ENCODE assay signal across 9 cellular contexts in the genomic region with DNA sequence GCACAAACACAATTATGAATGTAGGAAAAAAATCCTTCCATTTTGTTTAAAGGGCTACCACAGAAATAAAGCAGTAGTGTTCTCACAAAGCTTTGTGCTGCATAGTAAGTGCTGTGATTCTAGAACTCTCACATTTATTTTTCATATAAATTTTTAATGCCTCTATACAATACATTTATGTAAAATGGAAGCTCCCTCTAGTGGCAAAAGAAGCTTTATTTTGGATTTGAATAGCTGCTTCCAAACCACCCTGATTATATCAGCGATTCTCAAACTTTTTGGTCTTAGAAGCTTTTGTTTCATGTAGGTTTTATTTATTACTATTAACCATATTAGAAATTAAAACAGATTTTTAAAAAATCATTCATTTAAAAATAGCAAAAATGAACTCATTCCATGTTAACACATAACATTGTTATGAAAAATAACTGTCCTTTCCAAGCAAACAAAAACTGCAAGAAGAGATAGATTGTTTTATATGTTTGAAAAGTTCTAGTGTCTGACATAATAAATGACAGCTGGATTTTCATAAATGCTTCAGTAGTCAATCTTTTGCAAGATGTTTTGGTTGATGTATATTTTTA. TPM values are rescaled to one million over a fixed set of nuclear protein-coding genes. Genes with fewer than 3 reads are reported as not detected.
DNase-seq lines count a peak whose midpoint lies in the region; ATAC-seq and TF ChIP-seq lines count a peak whose summit lies in the region.
"Had no signal": no experiment of that assay in that cellular context is flagged by ENCODE, and none has a peak within 500 bp of the region (broad histone marks: within the 10 kb centered on the region; RNA-seq: fewer than 3 reads in every experiment).

No MANE protein-coding gene starts in this region.

- no peak overlapping the region for H3K4me3 Mint-ChIP-seq in type B pancreatic cell
- no peak overlapping the region for H3K4me3 Mint-ChIP-seq in activated T-cell treated with anti-CD3 and anti-CD28 coated beads, Interleukin-2, amount 50 U/mL, for 72 hours
- H3K4me3 Mint-ChIP-seq: dendritic cell treated with granulocyte-macrophage colony-stimulating factor and Interleukin-4, amounts not matched to agents 40 ng/mL and 50 ng/mL, for 4 days had no signal

- H3K27ac ChIP-seq in heart right ventricle = no peak overlapping the region
- no peak overlapping the region for H3K27ac ChIP-seq in OCI-LY3 (ENCODE audit: low read length)

- intact Hi-C loops in heart right ventricle (cut with DNase I) = loop anchor here in 2 of 10 donors (10.0 kb wide), 2 partner anchors 210 to 310 kb away; no protein-coding TSS in a partner anchor
- intact Hi-C loops in Right ventricle myocardium inferior (cut with DNase I) = loop anchor here (10.0 kb wide), 1 partner anchor 320 kb away; no protein-coding TSS in a partner anchor

- H3K4me1 ChIP-seq in heart right ventricle (no peaks in the 10 kb centered on the region), OCI-LY3 (ENCODE audit: low read length) (no peaks in the 10 kb centered on the region)

- no peak for ATAC-seq in heart right ventricle
- no peak for ATAC-seq in Right ventricle myocardium inferior
- ATAC-seq in activated T-cell treated with anti-CD3 and anti-CD28 coated beads, Interleukin-2, amount 50 U/mL, for 72 hours (replicated peaks in 1 of 2) = no peak

- no peak overlapping the region for H2AFZ ChIP-seq in OCI-LY3 (ENCODE audit: low read depth, low read length)

- no peaks in the 10 kb centered on the region for H4K20me1 ChIP-seq in OCI-LY3 (ENCODE audit: insufficient read depth, low read length)

- no peak overlapping the region for H3K27ac Mint-ChIP-seq in type B pancreatic cell
- no peak overlapping the region for H3K27ac Mint-ChIP-seq in activated T-cell treated with anti-CD3 and anti-CD28 coated beads, Interleukin-2, amount 50 U/mL, for 72 hours
- H3K27ac Mint-ChIP-seq: dendritic cell treated with granulocyte-macrophage colony-stimulating factor and Interleukin-4, amounts not matched to agents 40 ng/mL and 50 ng/mL, for 4 days had no signal

- H3K9me3 ChIP-seq in heart right ventricle = no peaks in the 10 kb centered on the region
- H3K9me3 ChIP-seq in OCI-LY3 (ENCODE audit: insufficient read depth, low read length) = no peaks in the 10 kb centered on the region

- WGBS in heart right ventricle, 2 donors = 73 to 78% methylated on average over 1 of the region's 1 CpG

- H3K9me3 Mint-ChIP-seq in type B pancreatic cell = no peaks in the 10 kb centered on the region
- H3K9me3 Mint-ChIP-seq in activated T-cell treated with anti-CD3 and anti-CD28 coated beads, Interleukin-2, amount 50 U/mL, for 72 hours = no peaks in the 10 kb centered on the region
- H3K9me3 Mint-ChIP-seq: dendritic cell treated with granulocyte-macrophage colony-stimulating factor and Interleukin-4, amounts not matched to agents 40 ng/mL and 50 ng/mL, for 4 days had no signal

- no peak overlapping the region for H3K9ac ChIP-seq in OCI-LY3 (ENCODE audit: low read length)

- no peak for TF ChIP-seq POLR2A in erythroblast (IDR thresholded peaks at IDR 0.05; ENCODE audit: low read length)

- H3K4me2 ChIP-seq in OCI-LY3 (ENCODE audit: low read length) = no peak overlapping the region

- DNase-seq in heart right ventricle (no peak), Right ventricle myocardium inferior (ENCODE audit: missing footprints) (no peak), erythroblast (lab: John Stamatoyannopoulos, UW) (peak; percentile 14 to 44), type B pancreatic cell (ENCODE audit: extremely low spot score, unreplicated experiment) (no peak), SIG-M5 (lab: John Stamatoyannopoulos, UW) (no peak)
- no peak for DNase-seq in activated T-cell treated with anti-CD3 and anti-CD28 coated beads, Interleukin-2, amount 50 U/mL, for 72 hours
- DNase-seq in activated T-cell treated with anti-CD3 and anti-CD28 coated beads, Interleukin-2, amount 50 U/mL, for 1 hour = no peak

- TF ChIP-seq CTCF in heart right ventricle (IDR thresholded peaks at IDR 0.05) = peak in 8 of 9 donors; percentile 19 to 61 (median 47)
- TF ChIP-seq CTCF in OCI-LY3 (IDR thresholded peaks at IDR 0.05; ENCODE audit: low read depth, low read length) = peak; percentile 54
- TF ChIP-seq CTCF in type B pancreatic cell (conservative IDR thresholded peaks at IDR 0.05) = peak; percentile 76

- H3K79me2 ChIP-seq in OCI-LY3 (ENCODE audit: low read length) = no peaks in the 10 kb centered on the region

- peaks cover 1% of the 10 kb centered on the region for H3K36me3 Mint-ChIP-seq in type B pancreatic cell
- no peaks in the 10 kb centered on the region for H3K36me3 Mint-ChIP-seq in activated T-cell treated with anti-CD3 and anti-CD28 coated beads, Interleukin-2, amount 50 U/mL, for 72 hours (ENCODE audit: insufficient read depth in 2 of 2)

- H3K4me1 Mint-ChIP-seq in type B pancreatic cell (ENCODE audit: unreplicated experiment) = no peaks in the 10 kb centered on the region
- H3K4me1 Mint-ChIP-seq in activated T-cell treated with anti-CD3 and anti-CD28 coated beads, Interleukin-2, amount 50 U/mL, for 72 hours (ENCODE audit: low read depth) = no peaks in the 10 kb centered on the region

- H3K27me3 ChIP-seq in heart right ventricle = no peaks in the 10 kb centered on the region
- H3K27me3 ChIP-seq in OCI-LY3 (ENCODE audit: low read depth, low read length) = no peaks in the 10 kb centered on the region

- no peaks in the 10 kb centered on the region for H3K27me3 Mint-ChIP-seq in type B pancreatic cell
- H3K27me3 Mint-ChIP-seq in activated T-cell treated with anti-CD3 and anti-CD28 coated beads, Interleukin-2, amount 50 U/mL, for 72 hours (ENCODE audit: low read depth) = no peaks in the 10 kb centered on the region
- H3K27me3 Mint-ChIP-seq: dendritic cell treated with granulocyte-macrophage colony-stimulating factor and Interleukin-4, amounts not matched to agents 40 ng/mL and 50 ng/mL, for 4 days had no signal

- H3K4me3 ChIP-seq in heart right ventricle (no peak overlapping the region), OCI-LY3 (ENCODE audit: low read length) (no peak overlapping the region)

- no peaks in the 10 kb centered on the region for H3K36me3 ChIP-seq in heart right ventricle
- H3K36me3 ChIP-seq in OCI-LY3 (replicated peaks; ENCODE audit: low read depth, low read length) = peaks cover 3% of the 10 kb centered on the region

RNA-seq across cellular contexts. Expression of a gene that starts 38.4 kb away (rescaled TPM):
- not detected for total RNA-seq in heart right ventricle
- not detected for polyA plus RNA-seq in heart right ventricle
- total RNA-seq in Right ventricle myocardium inferior = not detected
- 3.6 and 5.5 TPM in 2 replicates for total RNA-seq in type B pancreatic cell (ENCODE audit: low replicate concordance)
- total RNA-seq in activated T-cell treated with anti-CD3 and anti-CD28 coated beads, Interleukin-2, amount 50 U/mL, for 72 hours = not detected

Comparison
In these comparisons a context has a peak if more than half of its experiments do, and no peak if none do; other contexts are left out.
1. DNase-seq: peak in erythroblast (2 of 2); none in heart right ventricle (0 of 2), Right ventricle myocardium inferior (single experiment), type B pancreatic cell (single experiment), activated T-cell treated with anti-CD3 and anti-CD28 coated beads, Interleukin-2, amount 50 U/mL, for 72 hours (0 of 2), activated T-cell treated with anti-CD3 and anti-CD28 coated beads, Interleukin-2, amount 50 U/mL, for 1 hour (single experiment) and SIG-M5 (single experiment).
2. Peak in every context shown above with its lines, with median percentiles within 50 percentile points of each other: CTCF ChIP-seq.